ENCODE assay signal across 22 cellular contexts in the genomic region with DNA sequence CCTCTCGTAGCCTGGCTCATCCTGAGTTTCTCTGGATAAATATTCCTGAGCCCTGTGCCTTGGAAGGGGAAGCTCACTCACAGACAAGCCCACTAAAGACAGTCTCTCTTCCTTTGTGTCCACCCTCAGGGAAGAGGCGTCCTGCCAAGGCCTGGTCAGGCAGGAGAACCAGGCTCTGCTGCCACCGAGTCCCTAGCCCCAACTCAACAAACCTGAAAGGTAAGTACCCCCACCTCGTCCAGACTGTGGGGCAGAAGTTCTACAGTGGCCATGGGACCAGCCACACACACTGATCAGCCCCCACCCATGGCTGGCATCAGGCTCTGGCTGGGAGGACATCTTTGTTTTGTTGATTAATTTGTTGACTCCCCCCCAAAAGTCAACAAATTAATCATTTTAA. TPM values are rescaled to one million over a fixed set of nuclear protein-coding genes. Genes with fewer than 3 reads are reported as not detected.
DNase-seq lines count a peak whose midpoint lies in the region; ATAC-seq and TF ChIP-seq lines count a peak whose summit lies in the region.
"Had no signal": no experiment of that assay in that cellular context is flagged by ENCODE, and none has a peak within 500 bp of the region (broad histone marks: within the 10 kb centered on the region; RNA-seq: fewer than 3 reads in every experiment).

No MANE protein-coding gene starts in this region.

- POLR2A ChIA-PET in CD8-positive, alpha-beta memory T cell (lab: Charles Lee), result interaction anchor here (1.9 kb wide), 1 partner anchor 18 kb away, joined by 8 read pairs; a partner anchor contains a TSS
- POLR2A ChIA-PET in RWPE1 (lab: Yijun Ruan, JAX; ENCODE audit: low non-redundant PET), result no interaction called here

- H3K4me1 Mint-ChIP-seq in CD8-positive, alpha-beta memory T cell, result peaks cover 3 to 14% (median 13%) of the 10 kb centered on the region in 3 donors
- H3K4me1 Mint-ChIP-seq in brain, result peaks cover 9% of the 10 kb centered on the region
- H3K4me1 Mint-ChIP-seq in natural killer cell treated with Interleukin-12 subunit alpha and Interleukin-12 subunit beta and Interleukin-15 and Interleukin-18, amount 100 ng/mL, for 72 hours (ENCODE audit: low read depth in 2 of 2), result peaks cover 6 to 8% of the 10 kb centered on the region in 2 donors

- H3K9me3 ChIP-seq in CD8-positive, alpha-beta memory T cell (ENCODE audit: low read length), result no peaks in the 10 kb centered on the region
- H3K9me3 ChIP-seq: mucosa of descending colon, spleen, upper lobe of right lung had no signal

- H3K9me3 Mint-ChIP-seq in CD8-positive, alpha-beta memory T cell, result no peaks in the 10 kb centered on the region
- H3K9me3 Mint-ChIP-seq in brain, result peaks cover 0 to 7% (median 3%) of the 10 kb centered on the region in 5 experiments
- no peaks in the 10 kb centered on the region for H3K9me3 Mint-ChIP-seq in natural killer cell treated with Interleukin-12 subunit alpha and Interleukin-12 subunit beta and Interleukin-15 and Interleukin-18, amount 100 ng/mL, for 72 hours
- H3K9me3 Mint-ChIP-seq: activated T-cell treated with anti-CD3 and anti-CD28 coated beads, Interleukin-2, amount 50 U/mL, for 24 hours had no signal

- peak overlapping the region in 4 of 7 donors; percentile 2 to 75 (median 66) for H3K4me3 Mint-ChIP-seq in CD8-positive, alpha-beta memory T cell
- no peak overlapping the region for H3K4me3 Mint-ChIP-seq in brain
- peak overlapping the region; percentile 60 for H3K4me3 Mint-ChIP-seq in natural killer cell treated with Interleukin-12 subunit alpha and Interleukin-12 subunit beta and Interleukin-15 and Interleukin-18, amount 100 ng/mL, for 72 hours
- H3K4me3 Mint-ChIP-seq: activated T-cell treated with anti-CD3 and anti-CD28 coated beads, Interleukin-2, amount 50 U/mL, for 24 hours had no signal

- no peak overlapping the region for H3K4me3 ChIP-seq in CD8-positive, alpha-beta memory T cell (ENCODE audit: low read length)
- H3K4me3 ChIP-seq: mucosa of descending colon, spleen, upper lobe of right lung had no signal

- peak overlapping the region; percentile 5 for H3K27ac ChIP-seq in CD8-positive, alpha-beta memory T cell (ENCODE audit: low read depth, low read length)
- H3K27ac ChIP-seq in RWPE1, result peak overlapping the region; percentile 80
- H3K27ac ChIP-seq: upper lobe of right lung had no signal

- no peak for TF ChIP-seq CTCF in RWPE1 (conservative IDR thresholded peaks at IDR 0.05; ENCODE audit: low read depth)
- no peak for TF ChIP-seq CTCF in brain (conservative IDR thresholded peaks at IDR 0.05)

- CTCF ChIA-PET in CD8-positive, alpha-beta memory T cell (lab: Charles Lee), result interaction anchor here (1.5 to 2.4 kb wide), 4 partner anchors 19 to 38 kb away, joined by 6 to 11 read pairs (median 8); no protein-coding TSS in a partner anchor
- CTCF ChIA-PET in RWPE1 (lab: Yijun Ruan, JAX), result no interaction called here

- H3K27me3 Mint-ChIP-seq in CD8-positive, alpha-beta memory T cell, result no peaks in the 10 kb centered on the region
- H3K27me3 Mint-ChIP-seq in brain, result peaks cover 3% of the 10 kb centered on the region
- H3K27me3 Mint-ChIP-seq in natural killer cell treated with Interleukin-12 subunit alpha and Interleukin-12 subunit beta and Interleukin-15 and Interleukin-18, amount 100 ng/mL, for 72 hours, result no peaks in the 10 kb centered on the region
- H3K27me3 Mint-ChIP-seq: activated T-cell treated with anti-CD3 and anti-CD28 coated beads, Interleukin-2, amount 50 U/mL, for 24 hours had no signal

- H3K27me3 ChIP-seq in CD8-positive, alpha-beta memory T cell (ENCODE audit: insufficient read depth, low read length, poor library complexity, severe bottlenecking), result no peaks in the 10 kb centered on the region
- H3K27me3 ChIP-seq: spleen, upper lobe of right lung had no signal

- peak overlapping the region in 6 of 8 donors; percentile 89 to 96 (median 94) for H3K27ac Mint-ChIP-seq in CD8-positive, alpha-beta memory T cell
- H3K27ac Mint-ChIP-seq in brain, result peak overlapping the region in 3 of 5 experiments; percentile 8 to 52 (median 32)
- H3K27ac Mint-ChIP-seq in natural killer cell treated with Interleukin-12 subunit alpha and Interleukin-12 subunit beta and Interleukin-15 and Interleukin-18, amount 100 ng/mL, for 72 hours, result no peak overlapping the region

- no peaks in the 10 kb centered on the region for H3K36me3 ChIP-seq in CD8-positive, alpha-beta memory T cell (ENCODE audit: insufficient read depth, low read length)
- H3K36me3 ChIP-seq: spleen, upper lobe of right lung had no signal

- H3K36me3 Mint-ChIP-seq in CD8-positive, alpha-beta memory T cell, result no peaks in the 10 kb centered on the region
- no peaks in the 10 kb centered on the region for H3K36me3 Mint-ChIP-seq in brain
- H3K36me3 Mint-ChIP-seq in natural killer cell treated with Interleukin-12 subunit alpha and Interleukin-12 subunit beta and Interleukin-15 and Interleukin-18, amount 100 ng/mL, for 72 hours, result no peaks in the 10 kb centered on the region

- no peak for DNase-seq in CD8-positive, alpha-beta memory T cell
- DNase-seq in RWPE1 (ENCODE audit: low spot score) (no peak), NCI-H2081 (lab: John Stamatoyannopoulos, UW) (no peak), NCI-H2029 treated with DMSO at 0.1 percent for 48 hours (lab: John Stamatoyannopoulos, UW) (no peak)
- no peak for DNase-seq in natural killer cell treated with Interleukin-12 subunit alpha and Interleukin-12 subunit beta and Interleukin-15 and Interleukin-18, amount 100 ng/mL, for 72 hours (ENCODE audit: low spot score)
- DNase-seq: activated CD4-positive, alpha-beta T cell treated with anti-CD3 and anti-CD28 coated beads for 48 hours; activated T-cell treated with anti-CD3 and anti-CD28 coated beads, Interleukin-2, amount 50 U/mL, for 24 hours; AML-193; Calu3; left ventricle myocardium superior; NCI-H1105 treated with DMSO at 0.1 percent for 48 hours; NCI-H2107; NCI-H510A treated with DMSO at 0.1 percent for 48 hours; nucleus accumbens; retina; spleen; stimulated activated CD4-positive, alpha-beta T cell treated with anti-CD3 and anti-CD28 coated beads, Interleukin-4, amount 100 ng/mL, for 24 hours; upper lobe of right lung had no signal

- no peak for ATAC-seq in natural killer cell treated with Interleukin-12 subunit alpha and Interleukin-12 subunit beta and Interleukin-15 and Interleukin-18, amount 100 ng/mL, for 72 hours
- no peak for ATAC-seq in GM19395 (IDR thresholded peaks at IDR 0.05; ENCODE audit: unreplicated experiment)
- ATAC-seq: mucosa of descending colon had no signal

- peaks cover 29% of the 10 kb centered on the region for H3K4me1 ChIP-seq in CD8-positive, alpha-beta memory T cell (ENCODE audit: insufficient read depth, low read length)
- H3K4me1 ChIP-seq: upper lobe of right lung had no signal

RNA-seq across cellular contexts. Expression of a gene that starts 2.8 kb away (rescaled TPM):
- not detected for total RNA-seq in CD8-positive, alpha-beta memory T cell
- not detected for polyA plus RNA-seq in CD8-positive, alpha-beta memory T cell
- polyA plus RNA-seq in brain (ENCODE audit: insufficient read depth, low read depth, low replicate concordance), result not detected
- not detected for total RNA-seq in natural killer cell treated with Interleukin-12 subunit alpha and Interleukin-12 subunit beta and Interleukin-15 and Interleukin-18, amount 100 ng/mL, for 72 hours
- total RNA-seq: Calu3, HepG2, left ventricle myocardium superior, spleen, upper lobe of right lung had no signal
- polyA plus RNA-seq: HepG2 had no signal

RNA-seq across cellular contexts. Expression of a gene that starts 18.0 kb away (rescaled TPM):
- 1 to 10 TPM; 1.4 to 1.7 TPM for total RNA-seq in CD8-positive, alpha-beta memory T cell
- polyA plus RNA-seq in CD8-positive, alpha-beta memory T cell, result 1.4 TPM
- polyA plus RNA-seq in brain (ENCODE audit: insufficient read depth, low read depth, low replicate concordance), result 6.4 TPM
- 10 to 100 TPM in 1 of 2 donors, 1 to 10 TPM in 1; 3.3 to 10.2 TPM for total RNA-seq in natural killer cell treated with Interleukin-12 subunit alpha and Interleukin-12 subunit beta and Interleukin-15 and Interleukin-18, amount 100 ng/mL, for 72 hours
- total RNA-seq: Calu3 had no signal

RNA-seq across cellular contexts. Expression of a gene that starts 37.0 kb away (rescaled TPM):
- total RNA-seq in CD8-positive, alpha-beta memory T cell, result 100 to 1,000 TPM; 218 TPM
- 294 TPM for polyA plus RNA-seq in CD8-positive, alpha-beta memory T cell
- polyA plus RNA-seq in brain (ENCODE audit: insufficient read depth, low read depth, low replicate concordance), result 112 TPM
- total RNA-seq in natural killer cell treated with Interleukin-12 subunit alpha and Interleukin-12 subunit beta and Interleukin-15 and Interleukin-18, amount 100 ng/mL, for 72 hours, result 100 to 1,000 TPM; 121 to 157 TPM

RNA-seq across cellular contexts. Expression of a gene that starts 49.0 kb away (rescaled TPM):
- total RNA-seq in CD8-positive, alpha-beta memory T cell, result not detected
- polyA plus RNA-seq in CD8-positive, alpha-beta memory T cell, result not detected
- not detected for polyA plus RNA-seq in brain (ENCODE audit: insufficient read depth, low read depth, low replicate concordance)
- total RNA-seq in natural killer cell treated with Interleukin-12 subunit alpha and Interleukin-12 subunit beta and Interleukin-15 and Interleukin-18, amount 100 ng/mL, for 72 hours, result not detected
- total RNA-seq: Calu3, HepG2, left ventricle myocardium superior, mucosa of descending colon, spleen, upper lobe of right lung had no signal
- polyA plus RNA-seq: HepG2, spleen had no signal

Comparison
In these comparisons a context has a peak if more than half of its experiments do, and no peak if none do; other contexts are left out.
1. H3K27ac Mint-ChIP-seq: peak in CD8-positive, alpha-beta memory T cell (6 of 8) and brain (3 of 5); none in natural killer cell treated with Interleukin-12 subunit alpha and Interleukin-12 subunit beta and Interleukin-15 and Interleukin-18, amount 100 ng/mL, for 72 hours (0 of 2).
2. H3K4me3 Mint-ChIP-seq: peak in CD8-positive, alpha-beta memory T cell (4 of 7) and natural killer cell treated with Interleukin-12 subunit alpha and Interleukin-12 subunit beta and Interleukin-15 and Interleukin-18, amount 100 ng/mL, for 72 hours (single experiment); none in brain (0 of 5).